In the genomic region with DNA sequence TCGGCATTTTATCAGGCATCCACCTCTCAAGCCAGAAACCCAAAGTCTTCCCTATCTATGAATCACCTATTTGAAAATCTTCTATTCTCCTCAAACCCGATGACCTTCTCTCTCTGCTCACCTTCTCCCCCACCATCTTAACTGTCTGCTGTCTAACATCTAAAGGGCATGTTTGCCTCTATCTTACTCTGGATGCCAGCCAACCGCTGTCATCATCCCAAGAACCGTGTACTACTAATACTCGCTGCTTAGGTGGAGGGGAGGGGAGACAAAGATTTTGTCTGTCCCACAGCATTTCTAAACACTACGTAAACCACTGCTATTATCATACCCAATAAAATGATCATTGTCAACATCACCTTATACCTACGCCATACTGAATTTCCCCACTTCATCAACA, we compare ENCODE assay signal across 1 cellular context.
TF ChIP-seq lines count a peak whose summit lies in the region.

No MANE protein-coding gene starts in this region.

TF ChIP-seq in HepG2, 621 proteins besides CTCF, POLR2A, EP300 and RAD21 (continued from another document):
- TF ChIP-seq, protein P1, sequence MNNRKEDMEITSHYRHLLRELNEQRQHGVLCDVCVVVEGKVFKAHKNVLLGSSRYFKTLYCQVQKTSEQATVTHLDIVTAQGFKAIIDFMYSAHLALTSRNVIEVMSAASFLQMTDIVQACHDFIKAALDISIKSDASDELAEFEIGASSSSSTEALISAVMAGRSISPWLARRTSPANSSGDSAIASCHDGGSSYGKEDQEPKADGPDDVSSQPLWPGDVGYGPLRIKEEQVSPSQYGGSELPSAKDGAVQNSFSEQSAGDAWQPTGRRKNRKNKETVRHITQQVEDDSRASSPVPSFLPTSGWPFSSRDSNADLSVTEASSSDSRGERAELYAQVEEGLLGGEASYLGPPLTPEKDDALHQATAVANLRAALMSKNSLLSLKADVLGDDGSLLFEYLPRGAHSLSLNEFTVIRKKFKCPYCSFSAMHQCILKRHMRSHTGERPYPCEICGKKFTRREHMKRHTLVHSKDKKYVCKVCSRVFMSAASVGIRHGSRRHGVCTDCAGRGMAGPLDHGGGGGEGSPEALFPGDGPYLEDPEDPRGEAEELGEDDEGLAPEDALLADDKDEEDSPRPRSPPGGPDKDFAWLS (CRISPR knock-in tag; IDR thresholded peaks at IDR 0.05; ENCODE audit: borderline replicate concordance), result no peak
- TF ChIP-seq SAFB2 (CRISPR knock-in tag; IDR thresholded peaks at IDR 0.05; ENCODE audit: borderline replicate concordance, low read depth) (no peak), IRF1 (CRISPR knock-in tag; IDR thresholded peaks at IDR 0.05; ENCODE audit: low read depth) (no peak), ZNF567 (CRISPR knock-in tag; IDR thresholded peaks at IDR 0.05; ENCODE audit: borderline replicate concordance) (no peak)
TF ChIP-seq in HepG2: peak in this region for 0.
